Comparison of ENCODE assay signal across 23 cellular contexts in genomic region chr4:45327544-45327943, GRCh38.
"Had no signal": no experiment of that assay in that cellular context is flagged by ENCODE, and none has a peak within 500 bp of the region (broad histone marks: within the 10 kb centered on the region; RNA-seq: fewer than 3 reads in every experiment).

No MANE protein-coding gene starts in this region.

- H3K9me3 ChIP-seq: esophagus muscularis mucosa, gastroesophageal sphincter had no signal

- ATAC-seq: foreskin keratinocyte; gastroesophageal sphincter; heart left ventricle; left colon; left lobe of liver; left ventricle myocardium superior; mucosa of descending colon; naive thymus-derived CD8-positive, alpha-beta T cell had no signal

- H3K36me3 ChIP-seq: esophagus muscularis mucosa, gastroesophageal sphincter, heart left ventricle had no signal

- H3K79me2 ChIP-seq: hepatocyte had no signal

- H3K4me1 ChIP-seq: esophagus muscularis mucosa, foreskin keratinocyte, gastroesophageal sphincter, heart left ventricle had no signal

- H3K27ac ChIP-seq: coronary artery, esophagus muscularis mucosa, foreskin keratinocyte, gastroesophageal sphincter, heart left ventricle, hepatocyte had no signal

- H2AFZ ChIP-seq: hepatocyte had no signal

- H3K27me3 ChIP-seq: dorsolateral prefrontal cortex, esophagus muscularis mucosa, foreskin keratinocyte, gastroesophageal sphincter, heart left ventricle, hepatocyte had no signal

- H3K4me3 ChIP-seq: coronary artery, dorsolateral prefrontal cortex, esophagus muscularis mucosa, gastroesophageal sphincter, heart left ventricle, hepatocyte, lung, mucosa of descending colon had no signal

- DNase-seq: dermis blood vessel endothelial cell; dorsolateral prefrontal cortex; effector CD4-positive, alpha-beta T cell; effector memory CD4-positive, alpha-beta T cell; foreskin keratinocyte; heart left ventricle; hypothalamus; immature natural killer cell; islet precursor cell; kidney; kidney glomerular epithelial cell; left colon; left ventricle myocardium superior; mesenchymal stem cell; mucosa of descending colon; naive B cell; naive thymus-derived CD8-positive, alpha-beta T cell had no signal

- H3K4me2 ChIP-seq: hepatocyte had no signal
